ENCODE assay signal across 8 cellular contexts in the genomic region with DNA sequence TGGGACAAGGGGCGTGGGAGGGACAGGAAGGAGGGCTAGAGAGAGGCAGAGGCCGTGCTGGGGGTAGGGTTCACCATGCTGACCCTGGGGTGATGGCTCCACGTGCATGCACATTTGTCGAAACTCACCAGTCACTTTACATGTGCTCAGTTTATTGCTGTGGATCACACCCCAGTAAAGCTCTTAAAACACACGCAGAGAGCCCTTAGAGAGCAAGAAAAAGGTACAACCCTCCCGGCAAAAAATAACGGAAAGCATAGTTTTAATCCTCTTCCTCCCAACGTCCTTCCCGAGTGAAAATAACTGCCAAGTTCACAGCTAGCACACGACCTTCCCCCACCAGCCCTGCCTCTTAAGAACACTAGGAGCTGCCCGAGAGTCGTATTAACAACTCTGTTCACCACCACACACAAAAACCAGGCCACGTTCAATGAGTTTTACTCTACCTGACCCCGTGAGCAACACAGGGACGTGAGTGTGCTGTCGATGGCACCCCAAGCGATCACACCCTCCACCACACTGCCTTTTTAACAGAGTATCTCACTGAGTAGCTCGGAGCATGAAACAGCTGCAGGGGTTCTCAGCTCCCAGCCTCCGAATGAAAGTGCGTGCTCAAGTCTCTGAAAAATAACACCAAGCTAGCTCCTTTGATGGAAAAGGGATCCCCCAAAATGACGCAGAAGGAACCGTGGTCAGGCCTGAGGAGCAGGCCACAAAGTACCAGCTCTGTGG. TPM values are rescaled to one million over a fixed set of nuclear protein-coding genes. Genes with fewer than 3 reads are reported as not detected.
DNase-seq lines count a peak whose midpoint lies in the region; ATAC-seq and TF ChIP-seq lines count a peak whose summit lies in the region.

No MANE protein-coding gene starts in this region.

- peaks cover 43% of the 10 kb centered on the region for H3K4me1 Mint-ChIP-seq in CD4-positive, alpha-beta T cell (ENCODE audit: low read depth)

- CTCF ChIA-PET in CD4-positive, alpha-beta T cell (lab: Charles Lee) = interaction anchor here (0.7 to 2.0 kb wide), 5 partner anchors 15 to 116 kb away, joined by 3 to 12 read pairs (median 3); no protein-coding TSS in a partner anchor

- no peaks in the 10 kb centered on the region for H3K36me3 Mint-ChIP-seq in CD4-positive, alpha-beta T cell (ENCODE audit: low read depth)

- no peak overlapping the region for H2BK5ac ChIP-seq in neuronal stem cell (ENCODE audit: low read length)

- no peak overlapping the region for H2AFZ ChIP-seq in neuronal stem cell (ENCODE audit: low read length)

- peak overlapping the region; percentile 57 for H3K23ac ChIP-seq in neuronal stem cell (ENCODE audit: low read depth, low read length, poor library complexity)

- no peak overlapping the region for H3K9ac ChIP-seq in neuronal stem cell (ENCODE audit: low read depth, low read length, poor library complexity)

- peak overlapping the region; percentile 15 for H3K14ac ChIP-seq in neuronal stem cell (ENCODE audit: low read length)

- H3K27ac Mint-ChIP-seq in CD4-positive, alpha-beta T cell = peak overlapping the region; percentile 70

- H3K79me1 ChIP-seq in neuronal stem cell (ENCODE audit: low read depth, low read length) = peaks cover 19% of the 10 kb centered on the region

- H3K27me3 Mint-ChIP-seq in CD4-positive, alpha-beta T cell = no peaks in the 10 kb centered on the region

- no peak overlapping the region for H4K91ac ChIP-seq in neuronal stem cell (ENCODE audit: low read depth, low read length, poor library complexity)

- no peak overlapping the region for H2AK5ac ChIP-seq in neuronal stem cell (ENCODE audit: low read depth, low read length)

- H3K4me3 ChIP-seq in epithelial cell of proximal tubule (ENCODE audit: low read depth, low read length) (no peak overlapping the region), neuronal stem cell (ENCODE audit: low read length in 2 of 2) (no peak overlapping the region)

- H2BK12ac ChIP-seq in neuronal stem cell (ENCODE audit: low read length) = no peak overlapping the region

- peaks cover 37 to 50% of the 10 kb centered on the region in 2 donors for H3K4me1 ChIP-seq in neuronal stem cell (ENCODE audit: control insufficient read depth in 2 of 2, insufficient read depth in 1 of 2, low read depth in 1 of 2, low read length in 2 of 2)

- DNase-seq in CD4-positive, alpha-beta T cell = peak in 4 of 10 experiments; percentile 7 to 42 (median 18)
- DNase-seq in epithelial cell of proximal tubule (ENCODE audit: low read depth) = peak; percentile 35
- DNase-seq in neuronal stem cell (ENCODE audit: low spot score) = no peak
- DNase-seq in SHP77 treated with DMSO at 0.1 percent for 48 hours (lab: John Stamatoyannopoulos, UW) = no peak
- DNase-seq in NCI-H345 (lab: John Stamatoyannopoulos, UW) = no peak
- DNase-seq in stimulated activated CD4-positive, alpha-beta T cell treated with anti-CD3 and anti-CD28 coated beads, Interleukin-4, amount 100 ng/mL, for 24 hours = no peak

- intact Hi-C loops in CD4-positive, alpha-beta T cell (cut with DNase I, micrococcal nuclease) = loop anchor here (1.0 to 5.0 kb wide), 4 partner anchors 36 to 131 kb away; no protein-coding TSS in a partner anchor

- no peaks in the 10 kb centered on the region for H3K27me3 ChIP-seq in CD4-positive, alpha-beta T cell (ENCODE audit: control insufficient read depth, insufficient read depth, low read length)
- no peaks in the 10 kb centered on the region for H3K27me3 ChIP-seq in neuronal stem cell (ENCODE audit: control insufficient read depth in 3 of 3, insufficient read depth in 3 of 3, low read depth in 1 of 3, low read length in 3 of 3)

- H3K4ac ChIP-seq in neuronal stem cell (ENCODE audit: low read length) = no peak overlapping the region

- no peaks in the 10 kb centered on the region for H3K36me3 ChIP-seq in neuronal stem cell (replicated peaks in 1 of 2; ENCODE audit: control insufficient read depth in 2 of 2, insufficient read depth in 2 of 2, low read length in 2 of 2)

- no peaks in the 10 kb centered on the region for H3K9me3 Mint-ChIP-seq in CD4-positive, alpha-beta T cell

- H3K9me3 ChIP-seq in CD4-positive, alpha-beta T cell (ENCODE audit: control insufficient read depth, low read length) = no peaks in the 10 kb centered on the region
- H3K9me3 ChIP-seq in neuronal stem cell (replicated peaks in 1 of 2; ENCODE audit: control insufficient read depth in 2 of 2, insufficient read depth in 1 of 2, low read depth in 1 of 2, low read length in 2 of 2) = no peaks in the 10 kb centered on the region

- no peak overlapping the region for H3K18ac ChIP-seq in neuronal stem cell (ENCODE audit: low read length)

- ATAC-seq in CD4-positive, alpha-beta T cell (ENCODE audit: poor library complexity) = peak; percentile 79
- ATAC-seq in GM18498 (IDR thresholded peaks at IDR 0.05; ENCODE audit: unreplicated experiment) = no peak

- H4K8ac ChIP-seq in neuronal stem cell (ENCODE audit: low read depth, low read length) = no peak overlapping the region

- peak; percentile 57 for TF ChIP-seq CTCF in CD4-positive, alpha-beta T cell (IDR thresholded peaks at IDR 0.05)
- TF ChIP-seq CTCF in epithelial cell of proximal tubule (conservative IDR thresholded peaks at IDR 0.05; ENCODE audit: low read depth, low read length) = peak; percentile 83

- POLR2A ChIA-PET in CD4-positive, alpha-beta T cell (lab: Charles Lee) = interaction anchor here (1.2 kb wide), 4 partner anchors 96 to 117 kb away, joined by 3 to 5 read pairs (median 4); partner anchors contain the start of genes LSM14B, PSMA7 and SS18L1

- H3K27ac ChIP-seq in CD4-positive, alpha-beta T cell (ENCODE audit: low read depth, low read length) = no peak overlapping the region
- no peak overlapping the region for H3K27ac ChIP-seq in neuronal stem cell (replicated peaks; ENCODE audit: low read length)

- H3K4me2 ChIP-seq in neuronal stem cell (ENCODE audit: insufficient read depth, low read length, poor library complexity, severe bottlenecking) = no peak overlapping the region

- no CpG with 5 or more reads among the region's 22 CpGs for WGBS in neuronal stem cell (ENCODE audit: extremely low coverage in 2 of 2, insufficient read length in 2 of 2, insufficient replicate concordance in 1 of 2), 2 donors

- H2BK120ac ChIP-seq in neuronal stem cell (ENCODE audit: low read depth, low read length) = no peak overlapping the region

- H3K4me3 Mint-ChIP-seq in CD4-positive, alpha-beta T cell = peak overlapping the region; percentile 16

- no peak overlapping the region for H2BK15ac ChIP-seq in neuronal stem cell (ENCODE audit: low read length)

TF ChIP-seq in PFSK-1, 5 proteins besides CTCF, POLR2A, EP300 and RAD21:
- TF ChIP-seq FOXP2 (optimal IDR thresholded peaks at IDR 0.05; ENCODE audit: borderline replicate concordance, extremely low read depth, extremely low read length, insufficient read depth) (no peak), TAF1 (IDR thresholded peaks at IDR 0.05; ENCODE audit: borderline replicate concordance, insufficient read depth, low read length) (no peak), SIN3A (IDR thresholded peaks at IDR 0.05; ENCODE audit: borderline replicate concordance, insufficient read depth, low read length) (peak; percentile 5; the same call in 1 of the 2 replicates), POLR2AphosphoS5 (IDR thresholded peaks at IDR 0.05; ENCODE audit: low read depth, low read length) (no peak; the same call in 1 of the 2 replicates)
- TF ChIP-seq, protein P1, sequence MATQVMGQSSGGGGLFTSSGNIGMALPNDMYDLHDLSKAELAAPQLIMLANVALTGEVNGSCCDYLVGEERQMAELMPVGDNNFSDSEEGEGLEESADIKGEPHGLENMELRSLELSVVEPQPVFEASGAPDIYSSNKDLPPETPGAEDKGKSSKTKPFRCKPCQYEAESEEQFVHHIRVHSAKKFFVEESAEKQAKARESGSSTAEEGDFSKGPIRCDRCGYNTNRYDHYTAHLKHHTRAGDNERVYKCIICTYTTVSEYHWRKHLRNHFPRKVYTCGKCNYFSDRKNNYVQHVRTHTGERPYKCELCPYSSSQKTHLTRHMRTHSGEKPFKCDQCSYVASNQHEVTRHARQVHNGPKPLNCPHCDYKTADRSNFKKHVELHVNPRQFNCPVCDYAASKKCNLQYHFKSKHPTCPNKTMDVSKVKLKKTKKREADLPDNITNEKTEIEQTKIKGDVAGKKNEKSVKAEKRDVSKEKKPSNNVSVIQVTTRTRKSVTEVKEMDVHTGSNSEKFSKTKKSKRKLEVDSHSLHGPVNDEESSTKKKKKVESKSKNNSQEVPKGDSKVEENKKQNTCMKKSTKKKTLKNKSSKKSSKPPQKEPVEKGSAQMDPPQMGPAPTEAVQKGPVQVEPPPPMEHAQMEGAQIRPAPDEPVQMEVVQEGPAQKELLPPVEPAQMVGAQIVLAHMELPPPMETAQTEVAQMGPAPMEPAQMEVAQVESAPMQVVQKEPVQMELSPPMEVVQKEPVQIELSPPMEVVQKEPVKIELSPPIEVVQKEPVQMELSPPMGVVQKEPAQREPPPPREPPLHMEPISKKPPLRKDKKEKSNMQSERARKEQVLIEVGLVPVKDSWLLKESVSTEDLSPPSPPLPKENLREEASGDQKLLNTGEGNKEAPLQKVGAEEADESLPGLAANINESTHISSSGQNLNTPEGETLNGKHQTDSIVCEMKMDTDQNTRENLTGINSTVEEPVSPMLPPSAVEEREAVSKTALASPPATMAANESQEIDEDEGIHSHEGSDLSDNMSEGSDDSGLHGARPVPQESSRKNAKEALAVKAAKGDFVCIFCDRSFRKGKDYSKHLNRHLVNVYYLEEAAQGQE (IDR thresholded peaks at IDR 0.05; ENCODE audit: insufficient read depth in 1 of 2, low read depth in 2 of 2, low read length in 2 of 2) = no peak

RNA-seq across cellular contexts. Expression of gene TAF4, which starts 39.7 kb away (rescaled TPM):
- total RNA-seq in CD4-positive, alpha-beta T cell = 10 to 100 TPM; 11.1 to 12.5 TPM
- polyA plus RNA-seq in PFSK-1 (2012; ENCODE audit: insufficient read length, low read depth) = 32.6 TPM
- total RNA-seq in epithelial cell of proximal tubule = 6.5 and 8.9 TPM in 2 replicates
- 13.5 TPM for polyA plus RNA-seq in neuronal stem cell (2013, experiment 1 of 2)
- polyA plus RNA-seq in neuronal stem cell (2013, experiment 2 of 2) = 15.0 TPM
